In the genomic region with DNA sequence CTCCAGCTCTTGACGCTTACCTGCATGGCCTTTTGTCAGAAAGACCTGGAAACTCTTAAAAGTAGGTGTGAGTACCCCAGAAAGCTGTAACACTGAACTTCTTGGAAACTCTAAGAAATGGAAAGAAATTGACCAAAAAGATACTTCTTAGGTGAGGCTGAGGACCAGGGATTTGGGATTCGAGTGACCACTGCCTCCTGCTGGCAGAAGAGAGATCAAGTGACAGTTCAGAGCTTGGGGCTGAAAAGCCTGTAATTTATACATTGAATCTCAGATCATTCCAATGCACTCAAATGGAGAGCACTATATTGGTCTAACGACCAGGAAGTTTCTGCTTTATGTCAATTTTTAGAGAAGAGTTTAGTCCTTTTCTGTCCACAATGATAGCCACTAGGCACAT, we compare ENCODE assay signal across 11 cellular contexts.
DNase-seq lines count a peak whose midpoint lies in the region; ATAC-seq, FAIRE-seq and TF ChIP-seq lines count a peak whose summit lies in the region.
"Had no signal": no experiment of that assay in that cellular context is flagged by ENCODE, and none has a peak within 500 bp of the region (broad histone marks: within the 10 kb centered on the region; RNA-seq: fewer than 3 reads in every experiment).

No MANE protein-coding gene starts in this region.

- no peak overlapping the region for H3K27ac ChIP-seq in H1 (ENCODE audit: low read depth, low read length)

- no peak for ATAC-seq in HG02798 (IDR thresholded peaks at IDR 0.05; ENCODE audit: poor library complexity, unreplicated experiment)
- ATAC-seq: naive thymus-derived CD4-positive, alpha-beta T cell had no signal

- H3K4me3 ChIP-seq in H1 (ENCODE audit: extremely low read depth in 1 of 4, insufficient read depth in 2 of 4, low read depth in 3 of 4, low read length in 4 of 4), result no peak overlapping the region

- no peaks in the 10 kb centered on the region for H3K79me1 ChIP-seq in H1 (ENCODE audit: low read depth, low read length)

- no peak for TF ChIP-seq POLR2A in H1 (IDR thresholded peaks at IDR 0.05; ENCODE audit: control extremely low read depth in 1 of 2, low read depth in 2 of 2, low read length in 2 of 2)

- POLR2A ChIA-PET in H1 (lab: Charles Lee; ENCODE audit: partially characterized antibody), result no interaction called here

- no peaks in the 10 kb centered on the region for H3K4me1 ChIP-seq in H1 (replicated peaks in 1 of 4; ENCODE audit: control insufficient read depth in 3 of 4, insufficient read depth in 4 of 4, low read length in 3 of 4)

- H3K56ac ChIP-seq in H1 (replicated peaks; ENCODE audit: insufficient read length, low read depth, low read length), result no peak overlapping the region

- H3K79me2 ChIP-seq in H1 (ENCODE audit: control insufficient read depth in 1 of 2, insufficient read depth in 2 of 2, low read length in 2 of 2), result no peaks in the 10 kb centered on the region

- no peak overlapping the region for H2BK120ac ChIP-seq in H1 (replicated peaks; ENCODE audit: low read depth, low read length)

- no peak overlapping the region for H3K14ac ChIP-seq in H1 (ENCODE audit: insufficient read length)

- 46% methylated on average over 3 of the region's 3 CpGs; no CpG with 5 or more reads in 1 of the 2 experiments for WGBS in H1 (ENCODE audit: extremely low coverage in 1 of 2, insufficient coverage in 1 of 2, insufficient read length in 1 of 2, insufficient replicate concordance in 2 of 2, low coverage in 1 of 2, low lambda C conversion rate in 2 of 2, missing lambda C conversion rate in 1 of 2), 2 experiments

- H3K4me2 ChIP-seq in H1 (ENCODE audit: insufficient read depth in 1 of 2, low read depth in 2 of 2, low read length in 2 of 2), result no peak overlapping the region

- no peak overlapping the region for H3K23ac ChIP-seq in H1 (ENCODE audit: insufficient read length)

- H2BK15ac ChIP-seq in H1 (ENCODE audit: low read length), result no peak overlapping the region

- H4K5ac ChIP-seq in H1 (ENCODE audit: insufficient read length, low read depth, low read length), result no peak overlapping the region

- no peak overlapping the region for H3K9ac ChIP-seq in H1 (replicated peaks in 1 of 4; ENCODE audit: extremely low read depth in 1 of 4, low read depth in 3 of 4, low read length in 3 of 4)

- H3K36me3 ChIP-seq in H1 (ENCODE audit: control insufficient read depth in 2 of 4, insufficient read depth in 4 of 4, low read length in 3 of 4), result no peaks in the 10 kb centered on the region

- peak overlapping the region; percentile 70; the same call in 1 of the 2 replicates for H2AFZ ChIP-seq in H1 (ENCODE audit: low read length)

- H3K9me3 ChIP-seq in H1 (ENCODE audit: insufficient read depth in 2 of 2, low read depth in 1 of 2, low read length in 1 of 2), result no peaks in the 10 kb centered on the region

- no peak overlapping the region for H2BK20ac ChIP-seq in H1 (ENCODE audit: low read length)

- TF ChIP-seq EP300 in H1 (IDR thresholded peaks at IDR 0.05; ENCODE audit: borderline replicate concordance in 1 of 2, low read depth in 2 of 2, low read length in 2 of 2), result no peak

- CTCF ChIA-PET in H1 (lab: Charles Lee; ENCODE audit: partially characterized antibody), result interaction anchor here (0.5 to 4.8 kb wide), 34 partner anchors 10 to 1867 kb away, joined by 3 to 37 read pairs (median 4); no protein-coding TSS in a partner anchor

- H2BK12ac ChIP-seq in H1 (ENCODE audit: low read depth, low read length), result no peak overlapping the region

- peak; percentile 81 for FAIRE-seq in H1 (lab: Jason Lieb, UNC)

- no peak overlapping the region for H2AK5ac ChIP-seq in H1 (ENCODE audit: low read depth, low read length)

- H4K91ac ChIP-seq in H1 (replicated peaks; ENCODE audit: insufficient read length, low read length), result no peak overlapping the region

- H4K20me1 ChIP-seq in H1 (replicated peaks in 1 of 2; ENCODE audit: control insufficient read depth in 1 of 2, insufficient read depth in 2 of 2, low read length in 2 of 2), result no peaks in the 10 kb centered on the region

- H3K4ac ChIP-seq in H1 (replicated peaks; ENCODE audit: insufficient read length, low read depth, low read length), result no peak overlapping the region

- H3K27me3 ChIP-seq in H1 (replicated peaks in 1 of 4; ENCODE audit: control insufficient read depth in 3 of 4, extremely low read depth in 1 of 4, insufficient read depth in 3 of 4, low read length in 3 of 4), result no peaks in the 10 kb centered on the region

- no peak overlapping the region for H2BK5ac ChIP-seq in H1 (ENCODE audit: low read depth, low read length)

- DNase-seq in ELF-1 (ENCODE audit: low read depth, low spot score), result peak; percentile 40
- DNase-seq in LHCN-M2 (ENCODE audit: low read depth), result peak; percentile 15
- peak in 1 of 2 experiments; percentile 54 for DNase-seq in H1 (ENCODE audit: low read depth in 1 of 2, low spot score in 2 of 2)
- DNase-seq in myocyte (ENCODE audit: low read depth), result peak; percentile 6
- no peak for DNase-seq in NCI-H82 (lab: John Stamatoyannopoulos, UW)
- no peak for DNase-seq in epidermal melanocyte (ENCODE audit: insufficient read length, low spot score)
- DNase-seq in GDM1 (lab: John Stamatoyannopoulos, UW), result no peak
- DNase-seq: effector memory CD4-positive, alpha-beta T cell; naive thymus-derived CD4-positive, alpha-beta T cell; SHP77 treated with DMSO at 0.1 percent for 48 hours had no signal

- peak; percentile 53 to 77 (median 71) for TF ChIP-seq CTCF in H1 (IDR thresholded peaks at IDR 0.05; ENCODE audit: control extremely low read depth in 1 of 3, insufficient read depth in 1 of 3, low read depth in 1 of 3, low read length in 3 of 3)

- H3K23me2 ChIP-seq in H1 (ENCODE audit: low read depth, low read length), result no peaks in the 10 kb centered on the region; the same call in 1 of the 2 replicates

- TF ChIP-seq RAD21 in H1 (IDR thresholded peaks at IDR 0.05 in 1 of 2, conservative IDR thresholded peaks at IDR 0.05 in 1 of 2; ENCODE audit: low read depth in 2 of 2, low read length in 2 of 2), result peak; percentile 81 to 85

- no peak overlapping the region for H4K8ac ChIP-seq in H1 (ENCODE audit: extremely low read depth, insufficient read depth, low read length)

- H3K18ac ChIP-seq in H1 (ENCODE audit: extremely low read depth, low read length), result no peak overlapping the region

TF ChIP-seq in H1, 55 proteins besides CTCF, POLR2A, EP300 and RAD21:
- TF ChIP-seq RFX5 (IDR thresholded peaks at IDR 0.05; ENCODE audit: borderline replicate concordance, low read depth, low read length), result no peak
- no peak for TF ChIP-seq CBX8 (IDR thresholded peaks at IDR 0.05; ENCODE audit: borderline replicate concordance, low read depth, low read length)
- TF ChIP-seq SRF (IDR thresholded peaks at IDR 0.05; ENCODE audit: low read depth, low read length), result no peak
- no peak for TF ChIP-seq NRF1 (IDR thresholded peaks at IDR 0.05; ENCODE audit: low read depth, low read length)
- TF ChIP-seq SP2 (IDR thresholded peaks at IDR 0.05; ENCODE audit: low read length), result no peak
- TF ChIP-seq CHD2 (IDR thresholded peaks at IDR 0.05; ENCODE audit: low read length), result no peak
- TF ChIP-seq, protein P1, sequence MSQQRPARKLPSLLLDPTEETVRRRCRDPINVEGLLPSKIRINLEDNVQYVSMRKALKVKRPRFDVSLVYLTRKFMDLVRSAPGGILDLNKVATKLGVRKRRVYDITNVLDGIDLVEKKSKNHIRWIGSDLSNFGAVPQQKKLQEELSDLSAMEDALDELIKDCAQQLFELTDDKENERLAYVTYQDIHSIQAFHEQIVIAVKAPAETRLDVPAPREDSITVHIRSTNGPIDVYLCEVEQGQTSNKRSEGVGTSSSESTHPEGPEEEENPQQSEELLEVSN (IDR thresholded peaks at IDR 0.05), result no peak
- no peak for TF ChIP-seq NANOG (IDR thresholded peaks at IDR 0.05; ENCODE audit: insufficient read depth, low read depth, low read length, poor library complexity, severe bottlenecking)

Comparison
In these comparisons a context has a peak if more than half of its experiments do, and no peak if none do; other contexts are left out.
1. DNase-seq: peak in ELF-1 (single experiment), LHCN-M2 (single experiment) and myocyte (single experiment); none in NCI-H82 (single experiment), epidermal melanocyte (single experiment) and GDM1 (single experiment).